Comparison of ENCODE assay signal across 27 cellular contexts in genomic region chr1:109542657-109543056, GRCh38. TPM values are rescaled to one million over a fixed set of nuclear protein-coding genes. Genes with fewer than 3 reads are reported as not detected.
"Had no signal": no experiment of that assay in that cellular context is flagged by ENCODE, and none has a peak within 500 bp of the region (broad histone marks: within the 10 kb centered on the region; RNA-seq: fewer than 3 reads in every experiment).

No MANE protein-coding gene starts in this region.

- H3K9me3 ChIP-seq: ascending aorta, MG63 had no signal

- H3K4me3 Mint-ChIP-seq: activated B cell treated with CpG ODN at 0.5 μM for 24 hours; activated CD4-positive, alpha-beta T cell treated with anti-CD3 and anti-CD28 coated beads, Interleukin-2, amount 10 ng/mL, durations not matched to agents 7 days and 5 days; activated naive CD8-positive, alpha-beta T cell treated with anti-CD3 and anti-CD28 coated beads, Interleukin-2, amount 50 U/mL, for 24 hours; activated T-cell treated with anti-CD3 and anti-CD28 coated beads, Interleukin-2, amount 50 U/mL, for 4 hours; T-cell had no signal

- ATAC-seq: activated naive CD4-positive, alpha-beta T cell treated with anti-CD3 and anti-CD28 coated beads, Interleukin-2, amount 50 U/mL, for 72 hours; activated naive CD8-positive, alpha-beta T cell treated with anti-CD3 and anti-CD28 coated beads, Interleukin-2, amount 50 U/mL, for 24 hours; activated T-cell treated with anti-CD3 and anti-CD28 coated beads, Interleukin-2, amount 50 U/mL, for 4 hours; T-cell had no signal

- H3K27me3 Mint-ChIP-seq: activated B cell treated with CpG ODN at 0.5 μM for 24 hours; activated CD4-positive, alpha-beta T cell treated with anti-CD3 and anti-CD28 coated beads, Interleukin-2, amount 10 ng/mL, durations not matched to agents 7 days and 5 days; activated naive CD8-positive, alpha-beta T cell treated with anti-CD3 and anti-CD28 coated beads, Interleukin-2, amount 50 U/mL, for 24 hours; T-cell had no signal

- H3K9me3 Mint-ChIP-seq: activated B cell treated with CpG ODN at 0.5 μM for 24 hours; activated CD4-positive, alpha-beta T cell treated with anti-CD3 and anti-CD28 coated beads, Interleukin-2, amount 10 ng/mL, durations not matched to agents 7 days and 5 days; activated naive CD4-positive, alpha-beta T cell treated with anti-CD3 and anti-CD28 coated beads, Interleukin-2, amount 50 U/mL, for 72 hours; activated naive CD8-positive, alpha-beta T cell treated with anti-CD3 and anti-CD28 coated beads, Interleukin-2, amount 50 U/mL, for 24 hours; activated T-cell treated with anti-CD3 and anti-CD28 coated beads, Interleukin-2, amount 50 U/mL, for 4 hours; T-cell had no signal

- DNase-seq: activated B cell treated with CpG ODN at 0.5 μM for 24 hours; activated CD4-positive, alpha-beta T cell treated with anti-CD3 and anti-CD28 coated beads, Interleukin-2, amount 10 ng/mL, durations not matched to agents 7 days and 5 days; activated effector memory CD4-positive, alpha-beta T cell treated with anti-CD3 and anti-CD28 coated beads, Interleukin-2, amount 50 U/mL, for 16 hours; activated naive CD4-positive, alpha-beta T cell treated with Interleukin-2 at 50 U/mL for 16 hours; activated naive CD8-positive, alpha-beta T cell treated with anti-CD3 and anti-CD28 coated beads, Interleukin-2, amount 50 U/mL, for 24 hours; activated T-cell treated with anti-CD3 and anti-CD28 coated beads, Interleukin-2, amount 50 U/mL, for 4 hours; amniotic stem cell; MG63; MV-4-11; NCI-H1092 treated with DMSO at 0.1 percent for 48 hours; NCI-H1417 treated with DMSO at 0.1 percent for 48 hours; NCI-H1694; NCI-H2029; NCI-H2107; NCI-H2171 treated with DMSO at 0.1 percent for 48 hours; NCI-H345; NCI-H510A; NCI-H526 treated with DMSO at 0.1 percent for 48 hours; NCI-H82; SIG-M5; T-cell; T-helper 2 cell; T1000 had no signal

- H3K27ac Mint-ChIP-seq: activated B cell treated with CpG ODN at 0.5 μM for 24 hours; activated CD4-positive, alpha-beta T cell treated with anti-CD3 and anti-CD28 coated beads, Interleukin-2, amount 10 ng/mL, durations not matched to agents 7 days and 5 days; activated naive CD8-positive, alpha-beta T cell treated with anti-CD3 and anti-CD28 coated beads, Interleukin-2, amount 50 U/mL, for 24 hours had no signal

- H3K36me3 ChIP-seq: ascending aorta, MG63 had no signal

- H3K27me3 ChIP-seq: ascending aorta had no signal

- H3K27ac ChIP-seq: ascending aorta had no signal

- H3K36me3 Mint-ChIP-seq: brain, T-cell had no signal

- H3K4me3 ChIP-seq: ascending aorta, MG63 had no signal

RNA-seq across cellular contexts. Expression of gene GPR61, which starts 3.0 kb away (rescaled TPM):
- total RNA-seq: activated B cell treated with CpG ODN at 0.5 μM for 24 hours; activated T-cell treated with anti-CD3 and anti-CD28 coated beads, Interleukin-2, amount 50 U/mL, for 4 hours; ascending aorta; OCI-LY7 had no signal
